22 cellular contexts compared by ENCODE assay signal in the genomic region with DNA sequence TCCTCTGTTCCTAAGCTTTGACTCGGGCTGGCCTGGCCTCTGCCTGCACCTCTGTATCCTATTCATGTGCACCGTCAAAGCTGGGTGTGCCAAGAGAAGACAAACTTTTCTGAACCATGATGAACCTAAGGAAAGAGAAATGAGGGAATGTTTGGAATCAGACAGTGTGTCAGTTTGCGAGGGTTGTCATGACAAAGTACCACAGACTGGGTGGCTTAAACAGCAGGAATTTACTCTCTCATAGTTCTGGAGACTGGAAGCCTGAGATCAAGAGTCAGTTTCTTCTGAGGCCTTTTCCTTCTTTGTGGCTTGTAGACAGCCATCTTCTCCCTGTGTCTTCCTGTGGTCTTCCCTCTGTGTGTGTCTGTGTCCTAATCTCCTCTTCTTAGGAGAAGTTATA.
DNase-seq lines count a peak whose midpoint lies in the region; ATAC-seq and TF ChIP-seq lines count a peak whose summit lies in the region.
"Had no signal": no experiment of that assay in that cellular context is flagged by ENCODE, and none has a peak within 500 bp of the region (broad histone marks: within the 10 kb centered on the region; RNA-seq: fewer than 3 reads in every experiment).

No MANE protein-coding gene starts in this region.

- H3K79me1 ChIP-seq in IMR-90 (ENCODE audit: low read depth in 1 of 2, low read length in 2 of 2): no peaks in the 10 kb centered on the region

- H3K79me2 ChIP-seq in neural progenitor cell (ENCODE audit: low read depth): no peaks in the 10 kb centered on the region

- no peak overlapping the region for H3K4ac ChIP-seq in IMR-90 (ENCODE audit: low read depth, low read length)

- H3K36me3 ChIP-seq in IMR-90 (ENCODE audit: control insufficient read depth, insufficient read depth, low read length) (peaks cover 16% of the 10 kb centered on the region), neural progenitor cell (no peaks in the 10 kb centered on the region)

- DNase-seq in AG10803 (ENCODE audit: low read depth) (peak; percentile 29), IMR-90 (no peak), fibroblast of peridontal ligament (ENCODE audit: extremely low read depth) (peak; percentile 8), neural progenitor cell (ENCODE audit: low spot score) (no peak), GM13977 (ENCODE audit: low spot score) (no peak), AG20443 (ENCODE audit: low spot score) (no peak)
- DNase-seq: Calu3; CD8-positive, alpha-beta memory T cell; DMS153; KBM-7; MM.1S; NCI-H1048; NCI-H1417 treated with DMSO at 0.1 percent for 48 hours; NCI-H187; NCI-H446 treated with DMSO at 0.1 percent for 48 hours; NCI-H526 treated with DMSO at 0.1 percent for 48 hours; OCI-M1 had no signal

- POLR2A ChIA-PET in IMR-90 (lab: Charles Lee; ENCODE audit: unreplicated experiment): no interaction called here

- H3K14ac ChIP-seq in IMR-90 (replicated peaks; ENCODE audit: low read depth, low read length): no peak overlapping the region

- H3K27ac ChIP-seq in IMR-90 (ENCODE audit: insufficient read depth, low read length) (no peak overlapping the region), neural progenitor cell (no peak overlapping the region)
- H3K27ac ChIP-seq: BLaER1 treated with 17β-estradiol and CSF1 and Interleukin-3, amounts not matched to agents 10 nM and 100 nM; SJSA1 had no signal

- BruUV-seq in IMR-90 (replicated peaks; lab: Mats Ljungman, UMichigan): no TSS peak

- H3F3A ChIP-seq in neural progenitor cell (ENCODE audit: low read depth): no peaks in the 10 kb centered on the region

- H3K4me1 Mint-ChIP-seq in neural progenitor cell: peaks cover 19% of the 10 kb centered on the region
- H3K4me1 Mint-ChIP-seq: CD8-positive, alpha-beta memory T cell had no signal

- no peak overlapping the region for H2BK5ac ChIP-seq in IMR-90 (ENCODE audit: low read depth, low read length, poor library complexity, severe bottlenecking)

- H3K9ac ChIP-seq in IMR-90 (ENCODE audit: low read depth, low read length) (no peak overlapping the region), neural progenitor cell (no peak overlapping the region)
- H3K9ac ChIP-seq: BLaER1 treated with 17β-estradiol and CSF1 and Interleukin-3, amounts not matched to agents 10 nM and 100 nM had no signal

- H2BK120ac ChIP-seq in IMR-90 (ENCODE audit: low read depth, low read length): 0 out of 2 replicates have a peak overlapping the region, but pooled peaks have one; percentile 0

- H2AFZ ChIP-seq in IMR-90 (replicated peaks; ENCODE audit: low read length, poor library complexity) (no peak overlapping the region), neural progenitor cell (replicated peaks) (no peak overlapping the region)

- H4K91ac ChIP-seq in IMR-90 (ENCODE audit: insufficient read depth, low read depth, low read length): no peak overlapping the region

- H3K27me3 ChIP-seq in IMR-90 (ENCODE audit: control insufficient read depth, insufficient read depth, low read length) (no peaks in the 10 kb centered on the region), neural progenitor cell (no peaks in the 10 kb centered on the region)
- H3K27me3 ChIP-seq: BLaER1 treated with 17β-estradiol and CSF1 and Interleukin-3, amounts not matched to agents 10 nM and 100 nM; SJSA1 had no signal

- H3K9me1 ChIP-seq in IMR-90 (ENCODE audit: insufficient read depth, low read length): peaks cover 16% of the 10 kb centered on the region

- no peak overlapping the region; the same call in 1 of the 2 replicates for H2AK5ac ChIP-seq in IMR-90 (ENCODE audit: low read depth, low read length)

- H2BK20ac ChIP-seq in IMR-90 (ENCODE audit: low read depth, low read length): no peak overlapping the region

- dilution Hi-C loops in IMR-90 (cut with HindIII; ENCODE audit: low sequenced_read_pairs, unreplicated experiment): no loop called here

- H3K4me2 ChIP-seq in IMR-90 (ENCODE audit: low read depth, low read length): no peak overlapping the region
- H3K4me2 ChIP-seq in neural progenitor cell: no peak overlapping the region
- H3K4me2 ChIP-seq: BLaER1 treated with 17β-estradiol and CSF1 and Interleukin-3, amounts not matched to agents 10 nM and 100 nM had no signal

- no peak overlapping the region for H3K56ac ChIP-seq in IMR-90 (ENCODE audit: extremely low read depth, insufficient read depth, low read length)

- peaks cover 4% of the 10 kb centered on the region for H3K27me3 Mint-ChIP-seq in neural progenitor cell (ENCODE audit: insufficient read depth, low read depth)
- H3K27me3 Mint-ChIP-seq: CD8-positive, alpha-beta memory T cell had no signal

- H2BK15ac ChIP-seq in IMR-90 (ENCODE audit: low read depth, low read length): no peak overlapping the region

- no peaks in the 10 kb centered on the region for H3K9me3 ChIP-seq in IMR-90 (ENCODE audit: control insufficient read depth, insufficient read depth, low read length)
- H3K9me3 ChIP-seq in neural progenitor cell (ENCODE audit: low read depth): no peaks in the 10 kb centered on the region
- H3K9me3 ChIP-seq: SJSA1 had no signal

- H4K5ac ChIP-seq in IMR-90 (ENCODE audit: low read depth, low read length): no peak overlapping the region

- TF ChIP-seq RAD21 in IMR-90 (IDR thresholded peaks at IDR 0.05; ENCODE audit: low read length): no peak

- CTCF ChIA-PET in IMR-90 (lab: Yijun Ruan, JAX): interaction anchor here (1.0 kb wide), 1 partner anchor 9 kb away, joined by 3 read pairs; no protein-coding TSS in a partner anchor

- H3K4me1 ChIP-seq in IMR-90 (ENCODE audit: control insufficient read depth, insufficient read depth, low read length) (peaks cover 13% of the 10 kb centered on the region), neural progenitor cell (no peaks in the 10 kb centered on the region)

- no peak overlapping the region for H3K4me3 ChIP-seq in AG10803 (ENCODE audit: low read length)
- no peak overlapping the region for H3K4me3 ChIP-seq in IMR-90 (ENCODE audit: insufficient read depth, low read depth, low read length)
- no peak overlapping the region for H3K4me3 ChIP-seq in neural progenitor cell
- H3K4me3 ChIP-seq: BLaER1 treated with 17β-estradiol and CSF1 and Interleukin-3, amounts not matched to agents 10 nM and 100 nM; SJSA1 had no signal

- H3K27ac Mint-ChIP-seq in neural progenitor cell: peak overlapping the region; percentile 74

- WGBS in IMR-90 (ENCODE audit: extremely low coverage in 2 of 2, insufficient read length in 1 of 2), 2 experiments: no CpG with 5 or more reads among the region's 3 CpGs

- intact Hi-C loops in IMR-90 (cut with micrococcal nuclease): no loop called here

- in situ Hi-C loops in IMR-90 (cut with MboI; ENCODE audit: low sequenced_read_pairs) (no loop called here), GM13977 (cut with MboI; ENCODE audit: low pct_unique_long_range_greater_than_20kb, low sequenced_read_pairs, unreplicated experiment) (no loop called here)

- no peaks in the 10 kb centered on the region for H3K9me3 Mint-ChIP-seq in neural progenitor cell
- H3K9me3 Mint-ChIP-seq: CD8-positive, alpha-beta memory T cell had no signal

- TF ChIP-seq CTCF in AG10803 (conservative IDR thresholded peaks at IDR 0.05; ENCODE audit: low read length) (no peak), IMR-90 (conservative IDR thresholded peaks at IDR 0.05; ENCODE audit: low read depth, low read length) (no peak), neural progenitor cell (IDR thresholded peaks at IDR 0.05) (no peak), GM13977 (IDR thresholded peaks at IDR 0.05; ENCODE audit: extremely low read depth, insufficient read depth, missing control alignments) (no peak)

- H4K20me1 ChIP-seq in IMR-90 (ENCODE audit: insufficient read depth, low read length) (peaks cover 8% of the 10 kb centered on the region; the same call in 1 of the 2 replicates), neural progenitor cell (ENCODE audit: low read depth) (no peaks in the 10 kb centered on the region)
- H4K20me1 ChIP-seq: BLaER1 treated with 17β-estradiol and CSF1 and Interleukin-3, amounts not matched to agents 10 nM and 100 nM had no signal

- no peak overlapping the region for H3K23ac ChIP-seq in IMR-90 (ENCODE audit: low read depth, low read length)

- H4K8ac ChIP-seq in IMR-90 (ENCODE audit: low read depth in 2 of 2, low read length in 2 of 2): no peak overlapping the region

- ATAC-seq in IMR-90 (ENCODE audit: low read depth): no peak
- ATAC-seq in HG02938 (IDR thresholded peaks at IDR 0.05; ENCODE audit: unreplicated experiment): no peak
- ATAC-seq: HepG2, Right ventricle myocardium inferior had no signal

- H2AK9ac ChIP-seq in IMR-90 (replicated peaks; ENCODE audit: low read depth, low read length, poor library complexity): no peak overlapping the region

- H3K18ac ChIP-seq in IMR-90 (ENCODE audit: low read depth, low read length): no peak overlapping the region

- TF ChIP-seq POLR2A in IMR-90 (IDR thresholded peaks at IDR 0.05; ENCODE audit: low read depth, low read length): no peak

- peaks cover 32% of the 10 kb centered on the region for H3K36me3 Mint-ChIP-seq in neural progenitor cell

- no peak overlapping the region for H3K4me3 Mint-ChIP-seq in neural progenitor cell
- H3K4me3 Mint-ChIP-seq: CD8-positive, alpha-beta memory T cell had no signal

TF ChIP-seq in IMR-90, 13 proteins besides CTCF, POLR2A, EP300 and RAD21 (continues in another document):
- TF ChIP-seq CHD1 (IDR thresholded peaks at IDR 0.05; ENCODE audit: low read depth, low read length): no peak
- TF ChIP-seq RFX5 (IDR thresholded peaks at IDR 0.05; ENCODE audit: low read depth, low read length): no peak
- no peak for TF ChIP-seq FOS (IDR thresholded peaks at IDR 0.05; ENCODE audit: low read depth, low read length)
- TF ChIP-seq MXI1 (IDR thresholded peaks at IDR 0.05; ENCODE audit: borderline replicate concordance, low read depth, low read length): no peak
- no peak for TF ChIP-seq BHLHE40 (IDR thresholded peaks at IDR 0.05; ENCODE audit: low read depth, low read length)
- TF ChIP-seq, protein P1, sequence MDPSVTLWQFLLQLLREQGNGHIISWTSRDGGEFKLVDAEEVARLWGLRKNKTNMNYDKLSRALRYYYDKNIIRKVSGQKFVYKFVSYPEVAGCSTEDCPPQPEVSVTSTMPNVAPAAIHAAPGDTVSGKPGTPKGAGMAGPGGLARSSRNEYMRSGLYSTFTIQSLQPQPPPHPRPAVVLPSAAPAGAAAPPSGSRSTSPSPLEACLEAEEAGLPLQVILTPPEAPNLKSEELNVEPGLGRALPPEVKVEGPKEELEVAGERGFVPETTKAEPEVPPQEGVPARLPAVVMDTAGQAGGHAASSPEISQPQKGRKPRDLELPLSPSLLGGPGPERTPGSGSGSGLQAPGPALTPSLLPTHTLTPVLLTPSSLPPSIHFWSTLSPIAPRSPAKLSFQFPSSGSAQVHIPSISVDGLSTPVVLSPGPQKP (IDR thresholded peaks at IDR 0.05; ENCODE audit: borderline replicate concordance, low read depth, low read length): no peak
- TF ChIP-seq, protein P2, sequence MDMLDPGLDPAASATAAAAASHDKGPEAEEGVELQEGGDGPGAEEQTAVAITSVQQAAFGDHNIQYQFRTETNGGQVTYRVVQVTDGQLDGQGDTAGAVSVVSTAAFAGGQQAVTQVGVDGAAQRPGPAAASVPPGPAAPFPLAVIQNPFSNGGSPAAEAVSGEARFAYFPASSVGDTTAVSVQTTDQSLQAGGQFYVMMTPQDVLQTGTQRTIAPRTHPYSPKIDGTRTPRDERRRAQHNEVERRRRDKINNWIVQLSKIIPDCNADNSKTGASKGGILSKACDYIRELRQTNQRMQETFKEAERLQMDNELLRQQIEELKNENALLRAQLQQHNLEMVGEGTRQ (IDR thresholded peaks at IDR 0.05; ENCODE audit: low read depth, low read length): no peak

Comparison
In these comparisons a context has a peak if more than half of its experiments do, and no peak if none do; other contexts are left out.
1. DNase-seq: peak in AG10803 (single experiment) and fibroblast of peridontal ligament (single experiment); none in IMR-90 (single experiment), neural progenitor cell (single experiment), GM13977 (single experiment) and AG20443 (single experiment).